Comparison of ENCODE assay signal across 16 cellular contexts in genomic region chr14:104346112-104346462, GRCh38.
DNase-seq lines count a peak whose midpoint lies in the region; ATAC-seq, FAIRE-seq and TF ChIP-seq lines count a peak whose summit lies in the region.
"Had no signal": no experiment of that assay in that cellular context is flagged by ENCODE, and none has a peak within 500 bp of the region (broad histone marks: within the 10 kb centered on the region; RNA-seq: fewer than 3 reads in every experiment).

No MANE protein-coding gene starts in this region.

- H3K4me1 Mint-ChIP-seq in endodermal cell (no peaks in the 10 kb centered on the region), type B pancreatic cell (ENCODE audit: unreplicated experiment) (peaks cover 17% of the 10 kb centered on the region)

- H3K27me3 Mint-ChIP-seq in endodermal cell (ENCODE audit: insufficient read depth) = peaks cover 2% of the 10 kb centered on the region
- H3K27me3 Mint-ChIP-seq in type B pancreatic cell = peaks cover 37% of the 10 kb centered on the region

- FAIRE-seq in GM12892 (lab: Jason Lieb, UNC) = no peak
- FAIRE-seq: GM12891 had no signal

- H3K9me3 ChIP-seq in endodermal cell (ENCODE audit: control insufficient read depth, low read length) = no peaks in the 10 kb centered on the region
- peaks cover 4% of the 10 kb centered on the region for H3K9me3 ChIP-seq in HAP-1

- WGBS in endodermal cell (ENCODE audit: insufficient coverage in 1 of 2, insufficient read length in 1 of 2), 2 experiments = 88 to 90% methylated on average over 9 to 16 of the region's 16 CpGs

- ATAC-seq in HG03342 (IDR thresholded peaks at IDR 0.05; ENCODE audit: unreplicated experiment) = no peak

- no peaks in the 10 kb centered on the region for H3K27me3 ChIP-seq in endodermal cell (ENCODE audit: control insufficient read depth, insufficient read depth, low read length, poor library complexity, severe bottlenecking)
- H3K27me3 ChIP-seq in HAP-1 (ENCODE audit: low read depth) = peaks cover 32% of the 10 kb centered on the region

- TF ChIP-seq CTCF in LNCaP clone FGC (IDR thresholded peaks at IDR 0.05; ENCODE audit: control insufficient read depth, extremely low read depth, insufficient read depth) (no peak), endodermal cell (conservative IDR thresholded peaks at IDR 0.05) (no peak), type B pancreatic cell (conservative IDR thresholded peaks at IDR 0.05) (no peak)

- H3K4me1 ChIP-seq in endodermal cell (ENCODE audit: control insufficient read depth, insufficient read depth, low read length) (no peaks in the 10 kb centered on the region), HAP-1 (peaks cover 6% of the 10 kb centered on the region; the same call in 1 of the 2 replicates)

- no peak for TF ChIP-seq POLR2A in GM12892 (IDR thresholded peaks at IDR 0.05; ENCODE audit: low read depth, low read length)

- no peak overlapping the region for H3K9ac ChIP-seq in endodermal cell (ENCODE audit: extremely low read depth, low read length, poor library complexity, severe bottlenecking)

- H3K36me3 ChIP-seq in endodermal cell (ENCODE audit: control insufficient read depth, insufficient read depth, low read length) (no peaks in the 10 kb centered on the region), HAP-1 (replicated peaks) (no peaks in the 10 kb centered on the region)

- peak overlapping the region; percentile 11; the same call in 1 of the 2 replicates for H3K4me3 ChIP-seq in LNCaP clone FGC (ENCODE audit: low read depth, low read length)
- no peak overlapping the region for H3K4me3 ChIP-seq in endodermal cell (ENCODE audit: low read length)
- H3K4me3 ChIP-seq in HAP-1 = no peak overlapping the region

- no peak overlapping the region for H3K27ac ChIP-seq in endodermal cell (ENCODE audit: low read depth, low read length)

- in situ Hi-C loops in HAP-1 (cut with MboI; ENCODE audit: low sequenced_read_pairs) = no loop called here

- H3K4me3 Mint-ChIP-seq in endodermal cell (no peak overlapping the region), type B pancreatic cell (peak overlapping the region; percentile 40)

- peak; percentile 44 for DNase-seq in activated effector memory CD4-positive, alpha-beta T cell treated with anti-CD3 and anti-CD28 coated beads, Interleukin-2, amount 50 U/mL, for 16 hours
- DNase-seq in activated effector memory CD4-positive, alpha-beta T cell treated with Interleukin-2 at 50 U/mL for 16 hours = no peak
- no peak for DNase-seq in LNCaP clone FGC (ENCODE audit: low read depth)
- DNase-seq in endodermal cell = peak; percentile 30
- DNase-seq in type B pancreatic cell (ENCODE audit: extremely low spot score, unreplicated experiment) = no peak
- DNase-seq in GM12892 (ENCODE audit: insufficient read length) = no peak
- DNase-seq in HAP-1 (ENCODE audit: low spot score in 2 of 2) = no peak
- DNase-seq: 8988T, DND-41, GF-D8, NCI-H1417 treated with DMSO at 0.1 percent for 48 hours, NCI-H1930, NCI-H446 treated with DMSO at 0.1 percent for 48 hours, NCI-H748 treated with DMSO at 0.1 percent for 48 hours had no signal

- no peak overlapping the region for H3K27ac Mint-ChIP-seq in endodermal cell
- H3K27ac Mint-ChIP-seq in type B pancreatic cell = no peak overlapping the region

- H3K36me3 Mint-ChIP-seq in endodermal cell (ENCODE audit: low read depth) = no peaks in the 10 kb centered on the region
- H3K36me3 Mint-ChIP-seq in type B pancreatic cell = no peaks in the 10 kb centered on the region

- peaks cover 8% of the 10 kb centered on the region for H3K9me3 Mint-ChIP-seq in endodermal cell
- H3K9me3 Mint-ChIP-seq in type B pancreatic cell = no peaks in the 10 kb centered on the region

Comparison
In these comparisons a context has a peak if more than half of its experiments do, and no peak if none do; other contexts are left out.
1. DNase-seq: peak in activated effector memory CD4-positive, alpha-beta T cell treated with anti-CD3 and anti-CD28 coated beads, Interleukin-2, amount 50 U/mL, for 16 hours (single experiment) and endodermal cell (single experiment); none in activated effector memory CD4-positive, alpha-beta T cell treated with Interleukin-2 at 50 U/mL for 16 hours (single experiment), LNCaP clone FGC (single experiment), type B pancreatic cell (single experiment), GM12892 (single experiment) and HAP-1 (0 of 2).